ENCODE assay signal across 1 cellular context in genomic region chr6:44257007-44257752, GRCh38.
TF ChIP-seq lines count a peak whose summit lies in the region.

Gene SLC35B2 (minus strand): TSS chr6:44257528. CDS start chr6:44257410, 118 bp downstream.

TF ChIP-seq in K562, 482 proteins besides CTCF, POLR2A, EP300 and RAD21 (continued from another document and continues in another):
- TF ChIP-seq, protein P1, sequence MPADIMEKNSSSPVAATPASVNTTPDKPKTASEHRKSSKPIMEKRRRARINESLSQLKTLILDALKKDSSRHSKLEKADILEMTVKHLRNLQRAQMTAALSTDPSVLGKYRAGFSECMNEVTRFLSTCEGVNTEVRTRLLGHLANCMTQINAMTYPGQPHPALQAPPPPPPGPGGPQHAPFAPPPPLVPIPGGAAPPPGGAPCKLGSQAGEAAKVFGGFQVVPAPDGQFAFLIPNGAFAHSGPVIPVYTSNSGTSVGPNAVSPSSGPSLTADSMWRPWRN (IDR thresholded peaks at IDR 0.05; ENCODE audit: low read depth): no peak
- TF ChIP-seq ZNF274 (IDR thresholded peaks at IDR 0.05; ENCODE audit: borderline replicate concordance, low read depth, low read length) (no peak), BCOR (IDR thresholded peaks at IDR 0.05) (peak; percentile 54; the same call in 1 of the 2 replicates), WHSC1 (IDR thresholded peaks at IDR 0.05; ENCODE audit: low read length) (no peak), RB1 (IDR thresholded peaks at IDR 0.05; ENCODE audit: low read depth) (peak; percentile 95), PKNOX1 (IDR thresholded peaks at IDR 0.05) (no peak), KDM5B (IDR thresholded peaks at IDR 0.05; ENCODE audit: insufficient replicate concordance, low read depth, low read length) (peak; percentile 87), ZNF77 (CRISPR knock-in tag; IDR thresholded peaks at IDR 0.05) (no peak), MAFG (tag; conservative IDR thresholded peaks at IDR 0.05) (no peak), ZNF280A (IDR thresholded peaks at IDR 0.05; ENCODE audit: low read depth, partially characterized antibody) (no peak), DIDO1 (tag; IDR thresholded peaks at IDR 0.05; ENCODE audit: low read depth) (no peak), SOX6 (IDR thresholded peaks at IDR 0.05) (peak; percentile 44), POU5F1 (IDR thresholded peaks at IDR 0.05; ENCODE audit: borderline replicate concordance, low read depth, low read length, partially characterized antibody) (no peak), ZNF511 (CRISPR knock-in tag; IDR thresholded peaks at IDR 0.05) (peak; percentile 35), ZNF696 (CRISPR knock-in tag; conservative IDR thresholded peaks at IDR 0.05) (no peak), ZNF518B (CRISPR knock-in tag; IDR thresholded peaks at IDR 0.05) (no peak), BDP1 (IDR thresholded peaks at IDR 0.05; ENCODE audit: insufficient read depth, insufficient read length) (no peak), RBM34 (IDR thresholded peaks at IDR 0.05; ENCODE audit: borderline replicate concordance, insufficient read depth, low read length) (no peak), ZC3H4 (CRISPR knock-in tag; IDR thresholded peaks at IDR 0.05; ENCODE audit: borderline replicate concordance) (no peak), SP2 (IDR thresholded peaks at IDR 0.05; ENCODE audit: extremely low read depth, low read depth, low read length, poor library complexity, severe bottlenecking) (peak; percentile 74), BRD4 (IDR thresholded peaks at IDR 0.05) (0 out of 2 replicates have a peak, but pooled peaks have one; percentile 42), ZNF707 (CRISPR knock-in tag; conservative IDR thresholded peaks at IDR 0.05) (no peak), ZNF197 (CRISPR knock-in tag; IDR thresholded peaks at IDR 0.05; ENCODE audit: low read depth) (0 out of 2 replicates have a peak, but pooled peaks have one; percentile 29), ATF3 (IDR thresholded peaks at IDR 0.05) (no peak), ATF3 (CRISPR knock-in tag; conservative IDR thresholded peaks at IDR 0.05) (peak; percentile 79; the same call in 1 of the 2 replicates), XRCC5 (IDR thresholded peaks at IDR 0.05; ENCODE audit: low read depth, low read length) (peak; percentile 26; the same call in 1 of the 2 replicates), KAT2B (IDR thresholded peaks at IDR 0.05; ENCODE audit: low read depth, low read length) (no peak), ZNF717 (CRISPR knock-in tag; IDR thresholded peaks at IDR 0.05) (no peak), MTA3 (IDR thresholded peaks at IDR 0.05; ENCODE audit: borderline replicate concordance) (no peak; the same call in none of the 2 replicates), ZNF57 (CRISPR knock-in tag; IDR thresholded peaks at IDR 0.05) (no peak), PHB (CRISPR knock-in tag; IDR thresholded peaks at IDR 0.05) (no peak; the same call in 1 of the 2 replicates), XRCC3 (IDR thresholded peaks at IDR 0.05) (no peak), GABPA (tag; conservative IDR thresholded peaks at IDR 0.05; ENCODE audit: low read depth) (peak; percentile 93), MEIS2 (IDR thresholded peaks at IDR 0.05; ENCODE audit: partially characterized antibody) (no peak), HMGXB4 (CRISPR knock-in tag; IDR thresholded peaks at IDR 0.05) (peak; percentile 84), CBX1 (IDR thresholded peaks at IDR 0.05; ENCODE audit: low read depth) (peak; percentile 65; the same call in 1 of the 2 replicates), GMEB1 (CRISPR knock-in tag; IDR thresholded peaks at IDR 0.05) (no peak; the same call in 1 of the 2 replicates), ZNF217 (CRISPR knock-in tag; IDR thresholded peaks at IDR 0.05) (no peak), DPF2 (IDR thresholded peaks at IDR 0.05) (peak; percentile 74), ZFX (CRISPR knock-in tag; IDR thresholded peaks at IDR 0.05) (peak; percentile 75), CEBPB (tag; IDR thresholded peaks at IDR 0.05) (no peak), MCM3 (IDR thresholded peaks at IDR 0.05) (no peak), ZFP1 (CRISPR knock-in tag; IDR thresholded peaks at IDR 0.05) (no peak)
- TF ChIP-seq, protein P2, sequence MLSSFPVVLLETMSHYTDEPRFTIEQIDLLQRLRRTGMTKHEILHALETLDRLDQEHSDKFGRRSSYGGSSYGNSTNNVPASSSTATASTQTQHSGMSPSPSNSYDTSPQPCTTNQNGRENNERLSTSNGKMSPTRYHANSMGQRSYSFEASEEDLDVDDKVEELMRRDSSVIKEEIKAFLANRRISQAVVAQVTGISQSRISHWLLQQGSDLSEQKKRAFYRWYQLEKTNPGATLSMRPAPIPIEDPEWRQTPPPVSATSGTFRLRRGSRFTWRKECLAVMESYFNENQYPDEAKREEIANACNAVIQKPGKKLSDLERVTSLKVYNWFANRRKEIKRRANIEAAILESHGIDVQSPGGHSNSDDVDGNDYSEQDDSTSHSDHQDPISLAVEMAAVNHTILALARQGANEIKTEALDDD (IDR thresholded peaks at IDR 0.05): no peak
- TF ChIP-seq, protein P3, sequence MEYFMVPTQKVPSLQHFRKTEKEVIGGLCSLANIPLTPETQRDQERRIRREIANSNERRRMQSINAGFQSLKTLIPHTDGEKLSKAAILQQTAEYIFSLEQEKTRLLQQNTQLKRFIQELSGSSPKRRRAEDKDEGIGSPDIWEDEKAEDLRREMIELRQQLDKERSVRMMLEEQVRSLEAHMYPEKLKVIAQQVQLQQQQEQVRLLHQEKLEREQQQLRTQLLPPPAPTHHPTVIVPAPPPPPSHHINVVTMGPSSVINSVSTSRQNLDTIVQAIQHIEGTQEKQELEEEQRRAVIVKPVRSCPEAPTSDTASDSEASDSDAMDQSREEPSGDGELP (CRISPR knock-in tag; IDR thresholded peaks at IDR 0.05; ENCODE audit: borderline replicate concordance): peak; percentile 74
- TF ChIP-seq, protein P4, sequence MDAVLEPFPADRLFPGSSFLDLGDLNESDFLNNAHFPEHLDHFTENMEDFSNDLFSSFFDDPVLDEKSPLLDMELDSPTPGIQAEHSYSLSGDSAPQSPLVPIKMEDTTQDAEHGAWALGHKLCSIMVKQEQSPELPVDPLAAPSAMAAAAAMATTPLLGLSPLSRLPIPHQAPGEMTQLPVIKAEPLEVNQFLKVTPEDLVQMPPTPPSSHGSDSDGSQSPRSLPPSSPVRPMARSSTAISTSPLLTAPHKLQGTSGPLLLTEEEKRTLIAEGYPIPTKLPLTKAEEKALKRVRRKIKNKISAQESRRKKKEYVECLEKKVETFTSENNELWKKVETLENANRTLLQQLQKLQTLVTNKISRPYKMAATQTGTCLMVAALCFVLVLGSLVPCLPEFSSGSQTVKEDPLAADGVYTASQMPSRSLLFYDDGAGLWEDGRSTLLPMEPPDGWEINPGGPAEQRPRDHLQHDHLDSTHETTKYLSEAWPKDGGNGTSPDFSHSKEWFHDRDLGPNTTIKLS (IDR thresholded peaks at IDR 0.05; ENCODE audit: borderline replicate concordance, low read depth): peak; percentile 69
- TF ChIP-seq, protein P5, sequence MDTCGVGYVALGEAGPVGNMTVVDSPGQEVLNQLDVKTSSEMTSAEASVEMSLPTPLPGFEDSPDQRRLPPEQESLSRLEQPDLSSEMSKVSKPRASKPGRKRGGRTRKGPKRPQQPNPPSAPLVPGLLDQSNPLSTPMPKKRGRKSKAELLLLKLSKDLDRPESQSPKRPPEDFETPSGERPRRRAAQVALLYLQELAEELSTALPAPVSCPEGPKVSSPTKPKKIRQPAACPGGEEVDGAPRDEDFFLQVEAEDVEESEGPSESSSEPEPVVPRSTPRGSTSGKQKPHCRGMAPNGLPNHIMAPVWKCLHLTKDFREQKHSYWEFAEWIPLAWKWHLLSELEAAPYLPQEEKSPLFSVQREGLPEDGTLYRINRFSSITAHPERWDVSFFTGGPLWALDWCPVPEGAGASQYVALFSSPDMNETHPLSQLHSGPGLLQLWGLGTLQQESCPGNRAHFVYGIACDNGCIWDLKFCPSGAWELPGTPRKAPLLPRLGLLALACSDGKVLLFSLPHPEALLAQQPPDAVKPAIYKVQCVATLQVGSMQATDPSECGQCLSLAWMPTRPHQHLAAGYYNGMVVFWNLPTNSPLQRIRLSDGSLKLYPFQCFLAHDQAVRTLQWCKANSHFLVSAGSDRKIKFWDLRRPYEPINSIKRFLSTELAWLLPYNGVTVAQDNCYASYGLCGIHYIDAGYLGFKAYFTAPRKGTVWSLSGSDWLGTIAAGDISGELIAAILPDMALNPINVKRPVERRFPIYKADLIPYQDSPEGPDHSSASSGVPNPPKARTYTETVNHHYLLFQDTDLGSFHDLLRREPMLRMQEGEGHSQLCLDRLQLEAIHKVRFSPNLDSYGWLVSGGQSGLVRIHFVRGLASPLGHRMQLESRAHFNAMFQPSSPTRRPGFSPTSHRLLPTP (IDR thresholded peaks at IDR 0.05; ENCODE audit: borderline replicate concordance, extremely low read depth, insufficient read length): no peak
